ENCODE assay signal across 8 cellular contexts in the genomic region with DNA sequence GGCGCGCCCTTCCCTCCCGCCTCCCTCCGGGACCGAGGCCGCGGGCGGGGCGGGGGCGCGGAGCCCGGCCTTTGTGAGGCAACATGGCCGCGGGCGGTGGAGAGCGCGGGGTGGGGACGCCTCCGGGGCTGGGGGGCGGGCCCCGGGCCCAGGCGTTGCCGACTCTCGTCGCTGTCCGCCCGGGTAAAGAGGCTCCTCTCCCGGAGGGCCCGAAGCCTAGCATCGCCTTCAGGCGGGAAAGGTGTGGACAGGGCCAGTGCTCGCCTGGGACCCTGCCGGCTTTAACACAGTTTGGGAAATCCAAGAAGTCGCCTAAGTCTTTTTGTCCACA. TPM values are rescaled to one million over a fixed set of nuclear protein-coding genes. Genes with fewer than 3 reads are reported as not detected.
DNase-seq lines count a peak whose midpoint lies in the region; ATAC-seq and TF ChIP-seq lines count a peak whose summit lies in the region.

No MANE protein-coding gene starts in this region.

- H3K9me3 ChIP-seq in left ventricle myocardium inferior (replicated peaks) (no peaks in the 10 kb centered on the region), uterus (no peaks in the 10 kb centered on the region)

- CTCF ChIA-PET in BJ (lab: Yijun Ruan, JAX) (no interaction called here), RWPE1 (lab: Yijun Ruan, JAX) (no interaction called here)

- no peaks in the 10 kb centered on the region; the same call in 1 of the 2 replicates for H3K36me3 ChIP-seq in BJ (ENCODE audit: control insufficient read depth, insufficient read depth, low read length)
- no peaks in the 10 kb centered on the region for H3K36me3 ChIP-seq in left ventricle myocardium inferior
- H3K36me3 ChIP-seq in rectal smooth muscle tissue (ENCODE audit: control insufficient read depth, insufficient read depth, low read length): no peaks in the 10 kb centered on the region
- H3K36me3 ChIP-seq in uterus: no peaks in the 10 kb centered on the region

- TF ChIP-seq CTCF in BJ (IDR thresholded peaks at IDR 0.05; ENCODE audit: insufficient read depth, low read depth, low read length): no peak
- TF ChIP-seq CTCF in RWPE1 (conservative IDR thresholded peaks at IDR 0.05; ENCODE audit: low read depth): no peak
- TF ChIP-seq CTCF in left ventricle myocardium inferior (IDR thresholded peaks at IDR 0.05; ENCODE audit: borderline replicate concordance): no peak
- TF ChIP-seq CTCF in uterus (IDR thresholded peaks at IDR 0.05): no peak

- ATAC-seq in GM18909 (IDR thresholded peaks at IDR 0.05; ENCODE audit: poor library complexity, unreplicated experiment) (peak; percentile 51), HG03139 (IDR thresholded peaks at IDR 0.05; ENCODE audit: unreplicated experiment) (peak; percentile 40)

- H3K4me1 ChIP-seq in left ventricle myocardium inferior (peaks cover 58% of the 10 kb centered on the region), rectal smooth muscle tissue (ENCODE audit: control insufficient read depth, insufficient read depth, low read length) (peaks cover 10% of the 10 kb centered on the region), uterus (peaks cover 0 to 32% of the 10 kb centered on the region in 2 donors)

- H3K27ac ChIP-seq in RWPE1 (peak overlapping the region; percentile 95), left ventricle myocardium inferior (replicated peaks) (peak overlapping the region; percentile 96), rectal smooth muscle tissue (ENCODE audit: low read depth, low read length) (peak overlapping the region; percentile 87), uterus (peak overlapping the region; percentile 88 to 89)

- DNase-seq in BJ (ENCODE audit: low read depth): no peak
- peak; percentile 63 for DNase-seq in RWPE1 (ENCODE audit: low spot score)
- peak; percentile 36 for DNase-seq in activated naive CD8-positive, alpha-beta T cell treated with anti-CD3 and anti-CD28 coated beads, Interleukin-2, amount 50 U/mL, for 16 hours (ENCODE audit: low read depth, low spot score)
- peak; percentile 68 for DNase-seq in left ventricle myocardium inferior
- peak; percentile 40 to 54 for DNase-seq in uterus

- H3K4me3 ChIP-seq in BJ (ENCODE audit: low read depth, low read length): peak overlapping the region; percentile 58
- peak overlapping the region; percentile 93 for H3K4me3 ChIP-seq in left ventricle myocardium inferior
- peak overlapping the region; percentile 85 for H3K4me3 ChIP-seq in rectal smooth muscle tissue (ENCODE audit: low read length)
- H3K4me3 ChIP-seq in uterus: peak overlapping the region; percentile 80 to 87

- no peak for TF ChIP-seq POLR2A in uterus (IDR thresholded peaks at IDR 0.05)

- intact Hi-C loops in left ventricle myocardium inferior (cut with micrococcal nuclease): no loop called here
- intact Hi-C loops in uterus (cut with DNase I; ENCODE audit: low total_unique reads): no loop called here

- peak overlapping the region; percentile 91 for H3K9ac ChIP-seq in rectal smooth muscle tissue (ENCODE audit: low read length)

- POLR2A ChIA-PET in BJ (lab: Charles Lee) (no interaction called here), RWPE1 (lab: Yijun Ruan, JAX; ENCODE audit: low non-redundant PET) (no interaction called here)

- no peaks in the 10 kb centered on the region for H3K27me3 ChIP-seq in BJ (ENCODE audit: control insufficient read depth, insufficient read depth, low read length)
- no peaks in the 10 kb centered on the region for H3K27me3 ChIP-seq in left ventricle myocardium inferior (ENCODE audit: low read depth)
- H3K27me3 ChIP-seq in rectal smooth muscle tissue (ENCODE audit: control insufficient read depth, insufficient read depth, low read length): no peaks in the 10 kb centered on the region
- H3K27me3 ChIP-seq in uterus: no peaks in the 10 kb centered on the region

RNA-seq across cellular contexts. Expression of a gene that starts 0.4 kb away (rescaled TPM):
- polyA plus RNA-seq in BJ (2011; rRNA removed): 16.3 and 21.3 TPM in 2 replicates
- polyA minus RNA-seq in BJ (2011; rRNA and poly(A)+ RNA removed): 15.7 and 18.3 TPM in 2 replicates
- 16.8 TPM for total RNA-seq in left ventricle myocardium inferior
- 10 to 100 TPM; 13.2 to 56.2 (median 33.5) TPM for total RNA-seq in uterus

RNA-seq across cellular contexts. Expression of a gene that starts 35.5 kb away (rescaled TPM):
- polyA plus RNA-seq in BJ (2011; rRNA removed): 164 and 166 TPM in 2 replicates
- 69.5 and 109 TPM in 2 replicates for polyA minus RNA-seq in BJ (2011; rRNA and poly(A)+ RNA removed)
- total RNA-seq in left ventricle myocardium inferior (39.6 TPM), uterus (100 to 1,000 TPM in 2 of 4 donors, 10 to 100 TPM in 2; 57.6 to 233 (median 135) TPM)

RNA-seq across cellular contexts. Expression of a gene that starts 36.6 kb away (rescaled TPM):
- 20.1 and 34.2 TPM in 2 replicates for polyA plus RNA-seq in BJ (2011; rRNA removed)
- polyA minus RNA-seq in BJ (2011; rRNA and poly(A)+ RNA removed): 32.0 and 49.5 TPM in 2 replicates
- total RNA-seq in left ventricle myocardium inferior (27.8 TPM), uterus (100 to 1,000 TPM in 1 of 4 donors, 10 to 100 TPM in 3; 30.9 to 123 (median 45.3) TPM)

RNA-seq across cellular contexts. Expression of a gene that starts 51.2 kb away (rescaled TPM):
- 15.1 and 32.2 TPM in 2 replicates for polyA plus RNA-seq in BJ (2011; rRNA removed)
- polyA minus RNA-seq in BJ (2011; rRNA and poly(A)+ RNA removed): 13.5 and 17.6 TPM in 2 replicates
- 42.4 TPM for total RNA-seq in left ventricle myocardium inferior
- 10 to 100 TPM in 3 of 4 donors, 1 to 10 TPM in 1; 2.4 to 87.9 (median 20.1) TPM for total RNA-seq in uterus

RNA-seq across cellular contexts. Expression of a gene that starts 59.5 kb away (rescaled TPM):
- polyA plus RNA-seq in BJ (2011; rRNA removed): 33.4 and 51.7 TPM in 2 replicates
- polyA minus RNA-seq in BJ (2011; rRNA and poly(A)+ RNA removed): 32.4 and 55.5 TPM in 2 replicates
- total RNA-seq in left ventricle myocardium inferior (71.7 TPM), uterus (10 to 100 TPM in 2 of 4 donors, 1 to 10 TPM in 2; 2.8 to 25.1 (median 13.3) TPM)
